ENCODE assay signal across 22 cellular contexts in genomic region chr2:40466926-40467325, GRCh38. TPM values are rescaled to one million over a fixed set of nuclear protein-coding genes. Genes with fewer than 3 reads are reported as not detected.
"Had no signal": no experiment of that assay in that cellular context is flagged by ENCODE, and none has a peak within 500 bp of the region (broad histone marks: within the 10 kb centered on the region; RNA-seq: fewer than 3 reads in every experiment).

No MANE protein-coding gene starts in this region.

- H3K4me3 ChIP-seq: lung, smooth muscle cell, testis, upper lobe of left lung had no signal

- H3K4me1 ChIP-seq: foreskin keratinocyte, parathyroid adenoma, testis, upper lobe of left lung had no signal

- ATAC-seq: activated naive CD8-positive, alpha-beta T cell treated with anti-CD3 and anti-CD28 coated beads, Interleukin-2, amount 50 U/mL, for 24 hours; foreskin keratinocyte; left lobe of liver; natural killer cell treated with Interleukin-12 subunit alpha and Interleukin-12 subunit beta and Interleukin-15 and Interleukin-18, amount 100 ng/mL, for 72 hours; sciatic nerve had no signal

- H3K36me3 ChIP-seq: upper lobe of left lung had no signal

- H3K4me1 Mint-ChIP-seq: activated naive CD4-positive, alpha-beta T cell treated with anti-CD3 and anti-CD28 coated beads, Interleukin-2, amount 10 ng/mL, durations not matched to agents 7 days and 5 days; activated naive CD8-positive, alpha-beta T cell treated with anti-CD3 and anti-CD28 coated beads, Interleukin-2, amount 50 U/mL, for 24 hours had no signal

- H3K27me3 ChIP-seq: foreskin keratinocyte, testis, upper lobe of left lung had no signal

- H3K27me3 Mint-ChIP-seq: activated naive CD4-positive, alpha-beta T cell treated with anti-CD3 and anti-CD28 coated beads, Interleukin-2, amount 10 ng/mL, durations not matched to agents 7 days and 5 days; brain had no signal

- DNase-seq: activated CD4-positive, CD25-positive, alpha-beta regulatory T cell treated with anti-CD3 and anti-CD28 coated beads, Interleukin-2, amount 50 U/mL, for 72 hours; activated CD8-positive, alpha-beta memory T cell treated with anti-CD3 and anti-CD28 coated beads for 24 hours; activated CD8-positive, alpha-beta memory T cell treated with anti-CD3 and anti-CD28 coated beads, Interleukin-2, amount 50 U/mL, for 48 hours; activated effector memory CD4-positive, alpha-beta T cell treated with Interleukin-2 at 50 U/mL for 16 hours; activated naive CD4-positive, alpha-beta T cell treated with anti-CD3 and anti-CD28 coated beads, Interleukin-2, amount 10 ng/mL, durations not matched to agents 7 days and 5 days; activated naive CD8-positive, alpha-beta T cell treated with anti-CD3 and anti-CD28 coated beads, Interleukin-2, amount 50 U/mL, for 24 hours; activated T-cell treated with anti-CD3 and anti-CD28 coated beads, Interleukin-2, amount 50 U/mL, for 48 hours; anterior cingulate cortex; central memory CD4-positive, alpha-beta T cell; foreskin keratinocyte; kidney; stimulated activated CD4-positive, alpha-beta T cell treated with anti-CD3 and anti-CD28 coated beads, Interleukin-4, amount 100 ng/mL, for 1 hour; T-helper 9 cell; testis; upper lobe of left lung had no signal

- H3K4me3 Mint-ChIP-seq: activated naive CD4-positive, alpha-beta T cell treated with anti-CD3 and anti-CD28 coated beads, Interleukin-2, amount 10 ng/mL, durations not matched to agents 7 days and 5 days; activated naive CD8-positive, alpha-beta T cell treated with anti-CD3 and anti-CD28 coated beads, Interleukin-2, amount 50 U/mL, for 24 hours; natural killer cell treated with Interleukin-12 subunit alpha and Interleukin-12 subunit beta and Interleukin-15 and Interleukin-18, amount 100 ng/mL, for 72 hours had no signal

- H3K9me3 Mint-ChIP-seq: activated naive CD4-positive, alpha-beta T cell treated with anti-CD3 and anti-CD28 coated beads, Interleukin-2, amount 10 ng/mL, durations not matched to agents 7 days and 5 days; activated naive CD8-positive, alpha-beta T cell treated with anti-CD3 and anti-CD28 coated beads, Interleukin-2, amount 50 U/mL, for 24 hours; natural killer cell treated with Interleukin-12 subunit alpha and Interleukin-12 subunit beta and Interleukin-15 and Interleukin-18, amount 100 ng/mL, for 72 hours had no signal

- H3K27ac ChIP-seq: foreskin keratinocyte, parathyroid adenoma, testis, upper lobe of left lung had no signal

- H3K27ac Mint-ChIP-seq: activated naive CD4-positive, alpha-beta T cell treated with anti-CD3 and anti-CD28 coated beads, Interleukin-2, amount 10 ng/mL, durations not matched to agents 7 days and 5 days; activated naive CD8-positive, alpha-beta T cell treated with anti-CD3 and anti-CD28 coated beads, Interleukin-2, amount 50 U/mL, for 24 hours; natural killer cell treated with Interleukin-12 subunit alpha and Interleukin-12 subunit beta and Interleukin-15 and Interleukin-18, amount 100 ng/mL, for 72 hours had no signal

- H3K9me3 ChIP-seq: testis, upper lobe of left lung had no signal

- H3K9ac ChIP-seq: parathyroid adenoma had no signal

- H3K36me3 Mint-ChIP-seq: activated naive CD4-positive, alpha-beta T cell treated with anti-CD3 and anti-CD28 coated beads, Interleukin-2, amount 10 ng/mL, durations not matched to agents 7 days and 5 days; brain; natural killer cell treated with Interleukin-12 subunit alpha and Interleukin-12 subunit beta and Interleukin-15 and Interleukin-18, amount 100 ng/mL, for 72 hours had no signal

RNA-seq across cellular contexts. Expression of gene SLC8A1, which starts 15.0 kb away (rescaled TPM):
- total RNA-seq: natural killer cell treated with Interleukin-12 subunit alpha and Interleukin-12 subunit beta and Interleukin-15 and Interleukin-18, amount 100 ng/mL, for 72 hours had no signal
